ENCODE assay signal across 14 cellular contexts in genomic region chr15:84671211-84671610, GRCh38. TPM values are rescaled to one million over a fixed set of nuclear protein-coding genes. Genes with fewer than 3 reads are reported as not detected.
A peak's percentile ranks its signal among the peaks of the same experiment; 100 is the strongest.
DNase-seq lines count a peak whose midpoint lies in the region; ATAC-seq and TF ChIP-seq lines count a peak whose summit lies in the region.
"Had no signal": no experiment of that assay in that cellular context is flagged by ENCODE, and none has a peak within 500 bp of the region (broad histone marks: within the 10 kb centered on the region; RNA-seq: fewer than 3 reads in every experiment).

No MANE protein-coding gene starts in this region.

- no peaks in the 10 kb centered on the region for H3K27me3 ChIP-seq in CD4-positive, CD25-positive, alpha-beta regulatory T cell (ENCODE audit: control insufficient read depth, insufficient read depth, low read length)
- H3K27me3 ChIP-seq: ascending aorta, MG63 had no signal

- no peak for ATAC-seq in CD4-positive, CD25-positive, alpha-beta regulatory T cell (ENCODE audit: low read depth in 2 of 2)
- no peak for ATAC-seq in activated T-helper 17 cell treated with anti-CD3 and anti-CD28 coated beads, Interleukin-2, amount 50 U/mL, for 72 hours (replicated peaks)
- ATAC-seq: stimulated activated naive CD8-positive, alpha-beta T cell treated with anti-CD3 and anti-CD28 coated beads, Interleukin-15, amount 100 ng/mL, for 72 hours had no signal

- TF ChIP-seq CTCF in foreskin fibroblast (IDR thresholded peaks at IDR 0.05; ENCODE audit: low read depth, low read length) (no peak), type B pancreatic cell (conservative IDR thresholded peaks at IDR 0.05) (no peak)

- peaks cover 0 to 2% (median 0%) of the 10 kb centered on the region in 7 donors for H3K9me3 Mint-ChIP-seq in CD4-positive, CD25-positive, alpha-beta regulatory T cell
- H3K9me3 Mint-ChIP-seq in activated T-helper 17 cell treated with anti-CD3 and anti-CD28 coated beads, Interleukin-2, amount 50 U/mL, for 72 hours: no peaks in the 10 kb centered on the region
- no peaks in the 10 kb centered on the region for H3K9me3 Mint-ChIP-seq in type B pancreatic cell
- H3K9me3 Mint-ChIP-seq: mesothelial cell of epicardium; stimulated activated naive CD8-positive, alpha-beta T cell treated with anti-CD3 and anti-CD28 coated beads, Interleukin-15, amount 100 ng/mL, for 72 hours had no signal

- H3K36me3 ChIP-seq in CD4-positive, CD25-positive, alpha-beta regulatory T cell (ENCODE audit: control insufficient read depth, insufficient read depth, low read length): peaks cover 56% of the 10 kb centered on the region

- no peaks in the 10 kb centered on the region for H3K27me3 Mint-ChIP-seq in CD4-positive, CD25-positive, alpha-beta regulatory T cell
- H3K27me3 Mint-ChIP-seq in activated T-helper 17 cell treated with anti-CD3 and anti-CD28 coated beads, Interleukin-2, amount 50 U/mL, for 72 hours: no peaks in the 10 kb centered on the region
- no peaks in the 10 kb centered on the region for H3K27me3 Mint-ChIP-seq in type B pancreatic cell
- H3K27me3 Mint-ChIP-seq: stimulated activated naive CD8-positive, alpha-beta T cell treated with anti-CD3 and anti-CD28 coated beads, Interleukin-15, amount 100 ng/mL, for 72 hours had no signal

- no peak overlapping the region for H3K27ac ChIP-seq in CD4-positive, CD25-positive, alpha-beta regulatory T cell (ENCODE audit: insufficient read depth, low read length, poor library complexity, severe bottlenecking)
- H3K27ac ChIP-seq: ascending aorta had no signal

- no peak overlapping the region for H3K4me3 ChIP-seq in CD4-positive, CD25-positive, alpha-beta regulatory T cell (ENCODE audit: low read depth, low read length)
- no peak overlapping the region for H3K4me3 ChIP-seq in foreskin fibroblast (ENCODE audit: low read depth in 1 of 2, low read length in 2 of 2)
- H3K4me3 ChIP-seq: ascending aorta, MG63 had no signal

- H3K27ac Mint-ChIP-seq in CD4-positive, CD25-positive, alpha-beta regulatory T cell: peak overlapping the region; percentile 11 to 39 (median 37)
- peak overlapping the region; percentile 64 for H3K27ac Mint-ChIP-seq in activated T-helper 17 cell treated with anti-CD3 and anti-CD28 coated beads, Interleukin-2, amount 50 U/mL, for 72 hours
- H3K27ac Mint-ChIP-seq in type B pancreatic cell: no peak overlapping the region
- H3K27ac Mint-ChIP-seq: mesothelial cell of epicardium had no signal

- H3K4me3 Mint-ChIP-seq in CD4-positive, CD25-positive, alpha-beta regulatory T cell: no peak overlapping the region
- no peak overlapping the region for H3K4me3 Mint-ChIP-seq in activated T-helper 17 cell treated with anti-CD3 and anti-CD28 coated beads, Interleukin-2, amount 50 U/mL, for 72 hours
- H3K4me3 Mint-ChIP-seq in type B pancreatic cell: no peak overlapping the region
- H3K4me3 Mint-ChIP-seq: mesothelial cell of epicardium; stimulated activated naive CD8-positive, alpha-beta T cell treated with anti-CD3 and anti-CD28 coated beads, Interleukin-15, amount 100 ng/mL, for 72 hours had no signal

- H3K36me3 Mint-ChIP-seq in CD4-positive, CD25-positive, alpha-beta regulatory T cell: peaks cover 36% of the 10 kb centered on the region
- peaks cover 94% of the 10 kb centered on the region for H3K36me3 Mint-ChIP-seq in activated T-helper 17 cell treated with anti-CD3 and anti-CD28 coated beads, Interleukin-2, amount 50 U/mL, for 72 hours (ENCODE audit: low read depth)
- peaks cover 30% of the 10 kb centered on the region for H3K36me3 Mint-ChIP-seq in type B pancreatic cell

- peak; percentile 37 for DNase-seq in A172 (ENCODE audit: low spot score)
- DNase-seq in CD4-positive, CD25-positive, alpha-beta regulatory T cell: no peak
- DNase-seq in foreskin fibroblast: peak; percentile 65 to 82
- no peak for DNase-seq in DMS 273 (lab: John Stamatoyannopoulos, UW; ENCODE audit: unreplicated experiment)
- DNase-seq in NCI-H526 treated with DMSO at 0.1 percent for 48 hours (lab: John Stamatoyannopoulos, UW): no peak
- DNase-seq in SIG-M5 treated with dmso at 0.1 percent for 504 hours (lab: John Stamatoyannopoulos, UW; ENCODE audit: unreplicated experiment): no peak
- no peak for DNase-seq in type B pancreatic cell (ENCODE audit: extremely low spot score, unreplicated experiment)
- DNase-seq: MG63; NCI-H2171; stimulated activated naive CD8-positive, alpha-beta T cell treated with anti-CD3 and anti-CD28 coated beads, Interleukin-15, amount 100 ng/mL, for 72 hours; T1000 had no signal

- H3K4me1 ChIP-seq in CD4-positive, CD25-positive, alpha-beta regulatory T cell (ENCODE audit: control insufficient read depth, insufficient read depth, low read length, poor library complexity, severe bottlenecking): peaks cover 6% of the 10 kb centered on the region
- H3K4me1 ChIP-seq: ascending aorta had no signal

- H3K4me1 Mint-ChIP-seq in CD4-positive, CD25-positive, alpha-beta regulatory T cell: peaks cover 7 to 19% (median 16%) of the 10 kb centered on the region in 4 donors
- H3K4me1 Mint-ChIP-seq in activated T-helper 17 cell treated with anti-CD3 and anti-CD28 coated beads, Interleukin-2, amount 50 U/mL, for 72 hours: peaks cover 40% of the 10 kb centered on the region
- H3K4me1 Mint-ChIP-seq in type B pancreatic cell (ENCODE audit: unreplicated experiment): no peaks in the 10 kb centered on the region
- H3K4me1 Mint-ChIP-seq: mesothelial cell of epicardium had no signal

- H3K9me3 ChIP-seq in CD4-positive, CD25-positive, alpha-beta regulatory T cell (ENCODE audit: control insufficient read depth in 2 of 2, low read length in 2 of 2): no peaks in the 10 kb centered on the region
- H3K9me3 ChIP-seq: ascending aorta, MG63 had no signal

RNA-seq across cellular contexts. Expression of gene NMB, which starts 13.2 kb away (rescaled TPM):
- 0.53 and 2.8 TPM in 2 replicates for total RNA-seq in A172 (2014; rRNA removed; shearing (Covaris generic))
- 2.2 TPM for total RNA-seq in CD4-positive, CD25-positive, alpha-beta regulatory T cell
- 1 to 10 TPM; 5.5 to 7.1 (median 6.7) TPM for polyA plus RNA-seq in CD4-positive, CD25-positive, alpha-beta regulatory T cell
- 1 to 10 TPM; 7.8 TPM for total RNA-seq in activated T-helper 17 cell treated with anti-CD3 and anti-CD28 coated beads, Interleukin-2, amount 50 U/mL, for 72 hours
- total RNA-seq in type B pancreatic cell (ENCODE audit: low replicate concordance): 7.4 and 8.2 TPM in 2 replicates

RNA-seq across cellular contexts. Expression of gene WDR73, which starts 17.1 kb away (rescaled TPM):
- 17.8 and 19.0 TPM in 2 replicates for total RNA-seq in A172 (2014; rRNA removed; shearing (Covaris generic))
- 19.6 TPM for total RNA-seq in CD4-positive, CD25-positive, alpha-beta regulatory T cell
- 10 to 100 TPM; 12.9 to 19.2 (median 16.1) TPM for polyA plus RNA-seq in CD4-positive, CD25-positive, alpha-beta regulatory T cell
- 10 to 100 TPM; 14.8 to 22.5 TPM for total RNA-seq in activated T-helper 17 cell treated with anti-CD3 and anti-CD28 coated beads, Interleukin-2, amount 50 U/mL, for 72 hours
- 42.9 and 51.8 TPM in 2 replicates for total RNA-seq in type B pancreatic cell (ENCODE audit: low replicate concordance)

RNA-seq across cellular contexts. Expression of gene SEC11A, which starts 44.7 kb away (rescaled TPM):
- total RNA-seq in A172 (2014; rRNA removed; shearing (Covaris generic)): 262 and 270 TPM in 2 replicates
- total RNA-seq in CD4-positive, CD25-positive, alpha-beta regulatory T cell: 72.9 TPM
- 100 to 1,000 TPM; 152 to 186 (median 163) TPM for polyA plus RNA-seq in CD4-positive, CD25-positive, alpha-beta regulatory T cell
- 100 to 1,000 TPM; 111 to 116 TPM for total RNA-seq in activated T-helper 17 cell treated with anti-CD3 and anti-CD28 coated beads, Interleukin-2, amount 50 U/mL, for 72 hours
- total RNA-seq in type B pancreatic cell (ENCODE audit: low replicate concordance): 178 and 185 TPM in 2 replicates

Comparison
In these comparisons a context has a peak if more than half of its experiments do, and no peak if none do; other contexts are left out.
1. DNase-seq: peak in A172 (single experiment) and foreskin fibroblast (2 of 2); none in CD4-positive, CD25-positive, alpha-beta regulatory T cell (0 of 3), DMS 273 (single experiment), NCI-H526 treated with DMSO at 0.1 percent for 48 hours (single experiment), SIG-M5 treated with dmso at 0.1 percent for 504 hours (single experiment) and type B pancreatic cell (single experiment).